ENCODE assay signal across 18 cellular contexts in the genomic region with DNA sequence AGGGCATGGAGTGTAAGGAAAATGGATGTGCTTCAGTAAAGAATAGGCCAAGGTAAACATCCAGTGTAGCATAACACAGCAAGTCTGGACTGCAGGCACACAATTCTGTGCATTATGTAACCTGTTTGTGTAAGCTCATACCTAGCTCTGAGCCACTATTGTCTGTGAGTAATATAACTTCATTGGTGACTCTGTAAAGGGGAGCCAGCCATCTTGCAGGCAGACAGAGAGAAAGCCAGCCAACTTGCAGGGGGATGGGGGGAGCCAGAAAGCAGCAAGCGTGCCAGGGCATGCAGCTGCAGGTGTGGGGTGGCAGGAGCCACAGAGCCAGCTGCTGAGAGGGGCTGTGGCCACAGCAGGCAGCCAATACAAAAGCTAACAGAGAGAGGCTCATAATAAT.
"Had no signal": no experiment of that assay in that cellular context is flagged by ENCODE, and none has a peak within 500 bp of the region (broad histone marks: within the 10 kb centered on the region; RNA-seq: fewer than 3 reads in every experiment).

No MANE protein-coding gene starts in this region.

- DNase-seq: activated CD4-positive, alpha-beta T cell treated with anti-CD3 and anti-CD28 coated beads, Interleukin-2, amount 50 U/mL, for 4 hours; activated CD4-positive, CD25-positive, alpha-beta regulatory T cell treated with anti-CD3 and anti-CD28 coated beads, Interleukin-2, amount 50 U/mL, for 72 hours; activated naive CD4-positive, alpha-beta T cell treated with anti-CD3 and anti-CD28 coated beads, Interleukin-2, amount 10 ng/mL, durations not matched to agents 7 days and 5 days; erythroblast; heart right ventricle; left colon; midbrain; right cardiac atrium; stimulated activated CD4-positive, alpha-beta T cell treated with anti-CD3 and anti-CD28 coated beads, Interleukin-15, amount 100 ng/mL, for 24 hours; stimulated activated CD4-positive, alpha-beta T cell treated with anti-CD3 and anti-CD28 coated beads, Interleukin-4, amount 100 ng/mL, for 1 hour; stimulated activated naive CD4-positive, alpha-beta T cell had no signal

- H3K4me3 Mint-ChIP-seq: activated naive CD4-positive, alpha-beta T cell treated with anti-CD3 and anti-CD28 coated beads, Interleukin-2, amount 10 ng/mL, durations not matched to agents 7 days and 5 days had no signal

- ATAC-seq: heart right ventricle, left colon, right cardiac atrium had no signal

- H3K4me1 Mint-ChIP-seq: activated naive CD4-positive, alpha-beta T cell treated with anti-CD3 and anti-CD28 coated beads, Interleukin-2, amount 10 ng/mL, durations not matched to agents 7 days and 5 days had no signal

- H3K27ac Mint-ChIP-seq: activated naive CD4-positive, alpha-beta T cell treated with anti-CD3 and anti-CD28 coated beads, Interleukin-2, amount 10 ng/mL, durations not matched to agents 7 days and 5 days had no signal

- H3K27me3 Mint-ChIP-seq: activated naive CD4-positive, alpha-beta T cell treated with anti-CD3 and anti-CD28 coated beads, Interleukin-2, amount 10 ng/mL, durations not matched to agents 7 days and 5 days had no signal

- H3K36me3 Mint-ChIP-seq: activated naive CD4-positive, alpha-beta T cell treated with anti-CD3 and anti-CD28 coated beads, Interleukin-2, amount 10 ng/mL, durations not matched to agents 7 days and 5 days had no signal

- H3K4me3 ChIP-seq: cardiac muscle cell, gastroesophageal sphincter, heart right ventricle, lung, prostate gland, skin epidermis, tibial nerve, vagina had no signal
